ENCODE assay signal across 8 cellular contexts in genomic region chr11:75582935-75583709, GRCh38. TPM values are rescaled to one million over a fixed set of nuclear protein-coding genes. Genes with fewer than 3 reads are reported as not detected.
DNase-seq lines count a peak whose midpoint lies in the region; ATAC-seq and TF ChIP-seq lines count a peak whose summit lies in the region.

No MANE protein-coding gene starts in this region.

- no peaks in the 10 kb centered on the region for H3K4me1 ChIP-seq in breast epithelium
- peaks cover 11% of the 10 kb centered on the region; the same call in 1 of the 2 replicates for H3K4me1 ChIP-seq in iPS-20b (ENCODE audit: insufficient read depth, low read length)
- peaks cover 23% of the 10 kb centered on the region for H3K4me1 ChIP-seq in skeletal muscle satellite cell (ENCODE audit: control insufficient read depth, insufficient read depth, low read length)

- H3K27me3 Mint-ChIP-seq in CD4-positive, alpha-beta T cell = no peaks in the 10 kb centered on the region

- no peak for TF ChIP-seq CTCF in CD4-positive, alpha-beta T cell (IDR thresholded peaks at IDR 0.05)
- TF ChIP-seq CTCF in breast epithelium (IDR thresholded peaks at IDR 0.05) = peak in 2 of 3 donors; percentile 54 to 61

- CTCF ChIA-PET in CD4-positive, alpha-beta T cell (lab: Charles Lee) = no interaction called here

- peaks cover 14% of the 10 kb centered on the region for H3K4me1 Mint-ChIP-seq in CD4-positive, alpha-beta T cell (ENCODE audit: low read depth)

- H3K9ac ChIP-seq in iPS-20b (ENCODE audit: low read depth, low read length) (peak overlapping the region; percentile 86), skeletal muscle satellite cell (ENCODE audit: low read depth, low read length) (peak overlapping the region; percentile 98)

- DNase-seq in CD4-positive, alpha-beta T cell = peak in 9 of 10 experiments; percentile 17 to 54 (median 45)
- DNase-seq in NCI-H128 (lab: John Stamatoyannopoulos, UW; ENCODE audit: unreplicated experiment) (peak; percentile 60), T1000 (lab: John Stamatoyannopoulos, UW) (peak; percentile 66), breast epithelium (ENCODE audit: low spot score in 2 of 2) (peak; percentile 39 to 62)

- H3K36me3 ChIP-seq in breast epithelium = no peaks in the 10 kb centered on the region
- H3K36me3 ChIP-seq in iPS-20b (ENCODE audit: insufficient read depth, low read depth, low read length) = no peaks in the 10 kb centered on the region
- no peaks in the 10 kb centered on the region for H3K36me3 ChIP-seq in skeletal muscle satellite cell (ENCODE audit: insufficient read depth, low read length)

- peak; percentile 24 for TF ChIP-seq POLR2A in breast epithelium (IDR thresholded peaks at IDR 0.05)

- H3K4me3 ChIP-seq in breast epithelium (peak overlapping the region; percentile 60 to 83 (median 66)), iPS-20b (ENCODE audit: low read length) (peak overlapping the region; percentile 79), skeletal muscle satellite cell (ENCODE audit: low read length) (peak overlapping the region; percentile 69)

- H3K9me3 ChIP-seq in CD4-positive, alpha-beta T cell (ENCODE audit: control insufficient read depth, low read length) = no peaks in the 10 kb centered on the region
- no peaks in the 10 kb centered on the region for H3K9me3 ChIP-seq in breast epithelium
- no peaks in the 10 kb centered on the region for H3K9me3 ChIP-seq in iPS-20b (ENCODE audit: insufficient read depth, low read depth, low read length)
- no peaks in the 10 kb centered on the region for H3K9me3 ChIP-seq in skeletal muscle satellite cell (replicated peaks; ENCODE audit: low read length)

- POLR2A ChIA-PET in CD4-positive, alpha-beta T cell (lab: Charles Lee) = interaction anchor here (2.8 kb wide), 1 partner anchor 21 kb away, joined by 16 read pairs; the partner anchor contains the start of gene SERPINH1

- peak; percentile 96 for ATAC-seq in CD4-positive, alpha-beta T cell (ENCODE audit: poor library complexity)
- ATAC-seq in GM21360 (IDR thresholded peaks at IDR 0.05; ENCODE audit: unreplicated experiment) = peak; percentile 83
- no peak for ATAC-seq in GM21367 (IDR thresholded peaks at IDR 0.05; ENCODE audit: unreplicated experiment)

- intact Hi-C loops in CD4-positive, alpha-beta T cell (cut with DNase I, micrococcal nuclease) = no loop called here
- intact Hi-C loops in breast epithelium (cut with DNase I; ENCODE audit: low total_unique reads) = no loop called here

- H3K27me3 ChIP-seq in CD4-positive, alpha-beta T cell (ENCODE audit: control insufficient read depth, insufficient read depth, low read length) = no peaks in the 10 kb centered on the region
- no peaks in the 10 kb centered on the region for H3K27me3 ChIP-seq in breast epithelium
- no peaks in the 10 kb centered on the region for H3K27me3 ChIP-seq in iPS-20b (ENCODE audit: insufficient read depth, low read length)
- H3K27me3 ChIP-seq in skeletal muscle satellite cell (ENCODE audit: control insufficient read depth, insufficient read depth, low read length) = no peaks in the 10 kb centered on the region

- peak overlapping the region; percentile 71 for H3K27ac Mint-ChIP-seq in CD4-positive, alpha-beta T cell

- H3K4me2 ChIP-seq in skeletal muscle satellite cell (ENCODE audit: low read length) = peak overlapping the region; percentile 90

- peak overlapping the region; percentile 10 for H3K27ac ChIP-seq in CD4-positive, alpha-beta T cell (ENCODE audit: low read depth, low read length)
- peak overlapping the region; percentile 92 to 97 for H3K27ac ChIP-seq in breast epithelium
- peak overlapping the region; percentile 80 for H3K27ac ChIP-seq in iPS-20b (ENCODE audit: low read length)

- H3K4me3 Mint-ChIP-seq in CD4-positive, alpha-beta T cell = peak overlapping the region; percentile 94

- H3K9me3 Mint-ChIP-seq in CD4-positive, alpha-beta T cell = no peaks in the 10 kb centered on the region

- H3K36me3 Mint-ChIP-seq in CD4-positive, alpha-beta T cell (ENCODE audit: low read depth) = no peaks in the 10 kb centered on the region

RNA-seq across cellular contexts. Expression of gene SERPINH1, which starts 21.1 kb away (rescaled TPM):
- total RNA-seq in CD4-positive, alpha-beta T cell = 1 to 10 TPM; 3.5 to 4.1 TPM
- 100 to 1,000 TPM; 168 to 264 (median 259) TPM for total RNA-seq in breast epithelium
- 849 and 1,070 TPM in 2 replicates for total RNA-seq in skeletal muscle satellite cell (2012; rRNA removed)

RNA-seq across cellular contexts. Expression of gene GDPD5, which starts 57.4 kb away (rescaled TPM):
- 100 to 1,000 TPM in 1 of 2 experiments, 10 to 100 TPM in 1; 91.6 to 101 TPM for total RNA-seq in CD4-positive, alpha-beta T cell
- total RNA-seq in breast epithelium = 10 to 100 TPM; 10.5 to 25.9 (median 14.8) TPM
- 1.0 and 2.8 TPM in 2 replicates for total RNA-seq in skeletal muscle satellite cell (2012; rRNA removed)

Comparison
In these comparisons a context has a peak if more than half of its experiments do, and no peak if none do; other contexts are left out.
1. H3K27ac ChIP-seq: peak in every context shown above with its lines; median percentile 94 in breast epithelium; 80 in iPS-20b; 10 in CD4-positive, alpha-beta T cell.
2. RNA of gene SERPINH1, which starts 21.1 kb away (total RNA-seq): 168 to 264 TPM in breast epithelium; 3.5 to 4.1 TPM in CD4-positive, alpha-beta T cell; every median in the first group is over 10 times any median in the second.
3. Peak in every context shown above with its lines, with median percentiles within 50 percentile points of each other: DNase-seq and H3K4me3 ChIP-seq.